In genomic region chr4:92359481-92359880, GRCh38 we compare ENCODE assay signal across 16 cellular contexts. TPM values are rescaled to one million over a fixed set of nuclear protein-coding genes. Genes with fewer than 3 reads are reported as not detected.
"Had no signal": no experiment of that assay in that cellular context is flagged by ENCODE, and none has a peak within 500 bp of the region (broad histone marks: within the 10 kb centered on the region; RNA-seq: fewer than 3 reads in every experiment).

No MANE protein-coding gene starts in this region.

- H3K4me1 ChIP-seq: esophagus muscularis mucosa, left lung had no signal

- H3K27ac ChIP-seq: esophagus muscularis mucosa, left lung, tibial nerve had no signal

- H3K9me3 ChIP-seq: esophagus muscularis mucosa, left lung, mucosa of descending colon, tibial nerve had no signal

- H3K4me3 ChIP-seq: esophagus muscularis mucosa, left lung, mucosa of descending colon, tibial nerve had no signal

- DNase-seq: activated B cell treated with CpG ODN at 0.5 μM for 24 hours; activated CD4-positive, alpha-beta T cell treated with anti-CD3 and anti-CD28 coated beads, Interleukin-2, amount 10 ng/mL, durations not matched to agents 24 days and 14 days; activated CD8-positive, alpha-beta memory T cell treated with anti-CD3 and anti-CD28 coated beads for 24 hours; activated naive CD4-positive, alpha-beta T cell treated with anti-CD3 and anti-CD28 coated beads, Interleukin-2, amount 10 ng/mL, durations not matched to agents 7 days and 5 days; glutamatergic neuron; left lung; mucosa of descending colon; naive thymus-derived CD8-positive, alpha-beta T cell; posterior cingulate gyrus; right cardiac atrium; small intestine had no signal

- H3K27me3 ChIP-seq: esophagus muscularis mucosa, left lung, tibial nerve had no signal

- H3K36me3 ChIP-seq: esophagus muscularis mucosa, left lung, tibial nerve had no signal

RNA-seq across cellular contexts. Expression of gene GRID2, which starts 55.7 kb away (rescaled TPM):
- total RNA-seq: activated B cell treated with CpG ODN at 0.5 μM for 24 hours; activated CD4-positive, alpha-beta T cell treated with anti-CD3 and anti-CD28 coated beads, Interleukin-2, amount 10 ng/mL, durations not matched to agents 24 days and 14 days; dermis microvascular lymphatic vessel endothelial cell; fibroblast of villous mesenchyme; naive thymus-derived CD8-positive, alpha-beta T cell had no signal
- polyA plus RNA-seq: keratinocyte; naive thymus-derived CD8-positive, alpha-beta T cell had no signal
